1 cellular context compared by ENCODE assay signal in the genomic region with DNA sequence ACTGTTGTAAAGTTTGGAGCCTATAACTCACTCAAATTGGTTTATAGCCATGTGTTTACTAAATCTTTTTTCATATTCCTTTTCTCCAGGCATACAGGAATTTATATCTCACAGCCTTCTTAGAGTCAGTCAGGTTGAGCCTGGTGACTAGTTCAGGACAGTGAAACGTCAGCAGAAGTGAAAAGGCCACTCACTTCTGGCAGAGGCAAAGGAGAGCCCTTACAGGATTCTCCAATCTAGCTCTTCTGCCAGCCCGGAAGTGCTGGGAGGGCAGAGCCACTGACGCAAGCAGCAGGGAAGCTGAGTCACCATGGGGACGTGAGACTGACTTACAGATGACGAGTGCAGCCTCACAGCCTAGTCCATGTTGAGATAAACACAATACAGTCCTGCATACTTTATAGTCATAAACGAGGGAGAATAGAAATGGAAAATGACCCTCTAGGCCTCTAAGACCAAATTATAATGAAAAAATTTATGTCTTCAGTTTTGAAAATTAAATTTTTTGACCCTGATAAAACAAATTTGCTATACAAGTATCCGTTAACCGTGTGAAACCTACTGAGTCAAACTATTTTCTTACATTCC.
TF ChIP-seq lines count a peak whose summit lies in the region.

No MANE protein-coding gene starts in this region.

TF ChIP-seq in HEK293, 187 proteins besides CTCF, POLR2A, EP300 and RAD21 (continued from another document):
- TF ChIP-seq ZBTB48 (tag by site-specific recombination; IDR thresholded peaks at IDR 0.05) (peak; percentile 51; the same call in 1 of the 2 replicates), IKZF3 (tag by site-specific recombination; IDR thresholded peaks at IDR 0.05) (0 out of 2 replicates have a peak, but pooled peaks have one; percentile 64), ZNF549 (tag by site-specific recombination; IDR thresholded peaks at IDR 0.05) (no peak), ZNF571 (tag by site-specific recombination; IDR thresholded peaks at IDR 0.05) (no peak), ZFP37 (tag by site-specific recombination; IDR thresholded peaks at IDR 0.05) (no peak), TRIM28 (IDR thresholded peaks at IDR 0.05; ENCODE audit: borderline replicate concordance, low read length) (peak; percentile 89; the same call in 1 of the 2 replicates), GFI1B (tag by site-specific recombination; IDR thresholded peaks at IDR 0.05) (no peak), KLF10 (tag by site-specific recombination; IDR thresholded peaks at IDR 0.05) (peak; percentile 53), ZNF132 (tag by site-specific recombination; IDR thresholded peaks at IDR 0.05; ENCODE audit: borderline replicate concordance) (no peak), ZNF560 (tag by site-specific recombination; IDR thresholded peaks at IDR 0.05; ENCODE audit: borderline replicate concordance) (no peak)
- TF ChIP-seq, protein P1, sequence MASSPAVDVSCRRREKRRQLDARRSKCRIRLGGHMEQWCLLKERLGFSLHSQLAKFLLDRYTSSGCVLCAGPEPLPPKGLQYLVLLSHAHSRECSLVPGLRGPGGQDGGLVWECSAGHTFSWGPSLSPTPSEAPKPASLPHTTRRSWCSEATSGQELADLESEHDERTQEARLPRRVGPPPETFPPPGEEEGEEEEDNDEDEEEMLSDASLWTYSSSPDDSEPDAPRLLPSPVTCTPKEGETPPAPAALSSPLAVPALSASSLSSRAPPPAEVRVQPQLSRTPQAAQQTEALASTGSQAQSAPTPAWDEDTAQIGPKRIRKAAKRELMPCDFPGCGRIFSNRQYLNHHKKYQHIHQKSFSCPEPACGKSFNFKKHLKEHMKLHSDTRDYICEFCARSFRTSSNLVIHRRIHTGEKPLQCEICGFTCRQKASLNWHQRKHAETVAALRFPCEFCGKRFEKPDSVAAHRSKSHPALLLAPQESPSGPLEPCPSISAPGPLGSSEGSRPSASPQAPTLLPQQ (tag by site-specific recombination; IDR thresholded peaks at IDR 0.05), result peak; percentile 33; the same call in 1 of the 2 replicates
- TF ChIP-seq, protein P2, sequence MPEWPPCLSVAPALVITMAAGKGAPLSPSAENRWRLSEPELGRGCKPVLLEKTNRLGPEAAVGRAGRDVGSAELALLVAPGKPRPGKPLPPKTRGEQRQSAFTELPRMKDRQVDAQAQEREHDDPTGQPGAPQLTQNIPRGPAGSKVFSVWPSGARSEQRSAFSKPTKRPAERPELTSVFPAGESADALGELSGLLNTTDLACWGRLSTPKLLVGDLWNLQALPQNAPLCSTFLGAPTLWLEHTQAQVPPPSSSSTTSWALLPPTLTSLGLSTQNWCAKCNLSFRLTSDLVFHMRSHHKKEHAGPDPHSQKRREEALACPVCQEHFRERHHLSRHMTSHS (tag by site-specific recombination; IDR thresholded peaks at IDR 0.05), result no peak
- TF ChIP-seq, protein P3, sequence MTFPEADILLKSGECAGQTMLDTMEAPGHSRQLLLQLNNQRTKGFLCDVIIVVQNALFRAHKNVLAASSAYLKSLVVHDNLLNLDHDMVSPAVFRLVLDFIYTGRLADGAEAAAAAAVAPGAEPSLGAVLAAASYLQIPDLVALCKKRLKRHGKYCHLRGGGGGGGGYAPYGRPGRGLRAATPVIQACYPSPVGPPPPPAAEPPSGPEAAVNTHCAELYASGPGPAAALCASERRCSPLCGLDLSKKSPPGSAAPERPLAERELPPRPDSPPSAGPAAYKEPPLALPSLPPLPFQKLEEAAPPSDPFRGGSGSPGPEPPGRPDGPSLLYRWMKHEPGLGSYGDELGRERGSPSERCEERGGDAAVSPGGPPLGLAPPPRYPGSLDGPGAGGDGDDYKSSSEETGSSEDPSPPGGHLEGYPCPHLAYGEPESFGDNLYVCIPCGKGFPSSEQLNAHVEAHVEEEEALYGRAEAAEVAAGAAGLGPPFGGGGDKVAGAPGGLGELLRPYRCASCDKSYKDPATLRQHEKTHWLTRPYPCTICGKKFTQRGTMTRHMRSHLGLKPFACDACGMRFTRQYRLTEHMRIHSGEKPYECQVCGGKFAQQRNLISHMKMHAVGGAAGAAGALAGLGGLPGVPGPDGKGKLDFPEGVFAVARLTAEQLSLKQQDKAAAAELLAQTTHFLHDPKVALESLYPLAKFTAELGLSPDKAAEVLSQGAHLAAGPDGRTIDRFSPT (tag by site-specific recombination; IDR thresholded peaks at IDR 0.05), result peak; percentile 86
- TF ChIP-seq, protein P4, sequence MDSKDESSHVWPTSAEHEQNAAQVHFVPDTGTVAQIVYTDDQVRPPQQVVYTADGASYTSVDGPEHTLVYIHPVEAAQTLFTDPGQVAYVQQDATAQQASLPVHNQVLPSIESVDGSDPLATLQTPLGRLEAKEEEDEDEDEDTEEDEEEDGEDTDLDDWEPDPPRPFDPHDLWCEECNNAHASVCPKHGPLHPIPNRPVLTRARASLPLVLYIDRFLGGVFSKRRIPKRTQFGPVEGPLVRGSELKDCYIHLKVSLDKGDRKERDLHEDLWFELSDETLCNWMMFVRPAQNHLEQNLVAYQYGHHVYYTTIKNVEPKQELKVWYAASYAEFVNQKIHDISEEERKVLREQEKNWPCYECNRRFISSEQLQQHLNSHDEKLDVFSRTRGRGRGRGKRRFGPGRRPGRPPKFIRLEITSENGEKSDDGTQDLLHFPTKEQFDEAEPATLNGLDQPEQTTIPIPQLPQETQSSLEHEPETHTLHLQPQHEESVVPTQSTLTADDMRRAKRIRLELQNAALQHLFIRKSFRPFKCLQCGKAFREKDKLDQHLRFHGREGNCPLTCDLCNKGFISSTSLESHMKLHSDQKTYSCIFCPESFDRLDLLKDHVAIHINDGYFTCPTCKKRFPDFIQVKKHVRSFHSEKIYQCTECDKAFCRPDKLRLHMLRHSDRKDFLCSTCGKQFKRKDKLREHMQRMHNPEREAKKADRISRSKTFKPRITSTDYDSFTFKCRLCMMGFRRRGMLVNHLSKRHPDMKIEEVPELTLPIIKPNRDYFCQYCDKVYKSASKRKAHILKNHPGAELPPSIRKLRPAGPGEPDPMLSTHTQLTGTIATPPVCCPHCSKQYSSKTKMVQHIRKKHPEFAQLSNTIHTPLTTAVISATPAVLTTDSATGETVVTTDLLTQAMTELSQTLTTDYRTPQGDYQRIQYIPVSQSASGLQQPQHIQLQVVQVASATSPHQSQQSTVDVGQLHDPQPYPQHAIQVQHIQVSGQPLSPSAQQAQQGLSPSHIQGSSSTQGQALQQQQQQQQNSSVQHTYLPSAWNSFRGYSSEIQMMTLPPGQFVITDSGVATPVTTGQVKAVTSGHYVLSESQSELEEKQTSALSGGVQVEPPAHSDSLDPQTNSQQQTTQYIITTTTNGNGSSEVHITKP (tag by site-specific recombination; IDR thresholded peaks at IDR 0.05), result peak; percentile 83
